In genomic region chr22:42079319-42080251, GRCh38 we compare ENCODE assay signal across 8 cellular contexts. TPM values are rescaled to one million over a fixed set of nuclear protein-coding genes. Genes with fewer than 3 reads are reported as not detected.
DNase-seq lines count a peak whose midpoint lies in the region; ATAC-seq and TF ChIP-seq lines count a peak whose summit lies in the region.

A gene with protein sequence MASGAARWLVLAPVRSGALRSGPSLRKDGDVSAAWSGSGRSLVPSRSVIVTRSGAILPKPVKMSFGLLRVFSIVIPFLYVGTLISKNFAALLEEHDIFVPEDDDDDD (plus strand): TSS chr22:42079700. CDS start chr22:42079769, 69 bp downstream.

- H3K36me3 Mint-ChIP-seq in natural killer cell treated with Interleukin-12 subunit alpha and Interleukin-12 subunit beta and Interleukin-15 and Interleukin-18, amount 100 ng/mL, for 72 hours: peaks cover 6% of the 10 kb centered on the region

- ATAC-seq in natural killer cell treated with Interleukin-12 subunit alpha and Interleukin-12 subunit beta and Interleukin-15 and Interleukin-18, amount 100 ng/mL, for 72 hours: peak; percentile 93
- peak; percentile 95 for ATAC-seq in stimulated activated naive CD8-positive, alpha-beta T cell treated with anti-CD3 and anti-CD28 coated beads, Interleukin-15, Interleukin-2, amounts not matched to agents 100 U/mL and 50 U/mL, for 24 hours

- no peaks in the 10 kb centered on the region for H3K27me3 Mint-ChIP-seq in natural killer cell treated with Interleukin-12 subunit alpha and Interleukin-12 subunit beta and Interleukin-15 and Interleukin-18, amount 100 ng/mL, for 72 hours

- H3K4me3 Mint-ChIP-seq in natural killer cell treated with Interleukin-12 subunit alpha and Interleukin-12 subunit beta and Interleukin-15 and Interleukin-18, amount 100 ng/mL, for 72 hours: peak within 1 kb of the TSS; percentile 98

- H3K9me3 Mint-ChIP-seq in natural killer cell treated with Interleukin-12 subunit alpha and Interleukin-12 subunit beta and Interleukin-15 and Interleukin-18, amount 100 ng/mL, for 72 hours: no peaks in the 10 kb centered on the region

- peak; percentile 98 for DNase-seq in ELF-1 (ENCODE audit: low read depth, low spot score)
- peak; percentile 99 for DNase-seq in H7
- peak; percentile 96 for DNase-seq in M059J (ENCODE audit: low read depth)
- DNase-seq in SHP77 (lab: John Stamatoyannopoulos, UW): peak; percentile 96 to 99
- DNase-seq in activated effector memory CD4-positive, alpha-beta T cell treated with Interleukin-2 at 50 U/mL for 16 hours: peak; percentile 95
- peak; percentile 99 for DNase-seq in fibroblast of pulmonary artery (ENCODE audit: low read depth)
- DNase-seq in natural killer cell treated with Interleukin-12 subunit alpha and Interleukin-12 subunit beta and Interleukin-15 and Interleukin-18, amount 100 ng/mL, for 72 hours (ENCODE audit: low spot score): peak; percentile 100
- peak; percentile 98 for DNase-seq in stimulated activated naive CD8-positive, alpha-beta T cell treated with anti-CD3 and anti-CD28 coated beads, Interleukin-15, Interleukin-2, amounts not matched to agents 100 U/mL and 50 U/mL, for 24 hours

- peaks cover 24 to 31% of the 10 kb centered on the region in 2 donors for H3K4me1 Mint-ChIP-seq in natural killer cell treated with Interleukin-12 subunit alpha and Interleukin-12 subunit beta and Interleukin-15 and Interleukin-18, amount 100 ng/mL, for 72 hours (ENCODE audit: low read depth in 2 of 2)

- peak within 1 kb of the TSS; percentile 99 for H3K27ac Mint-ChIP-seq in natural killer cell treated with Interleukin-12 subunit alpha and Interleukin-12 subunit beta and Interleukin-15 and Interleukin-18, amount 100 ng/mL, for 72 hours

- H3K4me3 ChIP-seq in H7 (ENCODE audit: insufficient read depth, low read depth, low read length) (peak within 1 kb of the TSS; percentile 72), fibroblast of pulmonary artery (replicated peaks; ENCODE audit: low read depth, low read length) (peak within 1 kb of the TSS; percentile 62)

- TF ChIP-seq CTCF in fibroblast of pulmonary artery (IDR thresholded peaks at IDR 0.05; ENCODE audit: low read length, missing control alignments): no peak

- H3K36me3 ChIP-seq in H7 (replicated peaks; ENCODE audit: control insufficient read depth, insufficient read depth, low read length): peaks cover 1% of the 10 kb centered on the region

- H3K27me3 ChIP-seq in H7 (ENCODE audit: control insufficient read depth, insufficient read depth, low read length): no peaks in the 10 kb centered on the region

RNA-seq across cellular contexts. Expression of the gene that starts here (rescaled TPM):
- 5.6 and 11.4 TPM in 2 replicates for total RNA-seq in H7 (2014; rRNA removed; shearing (Covaris generic))
- total RNA-seq in M059J (2014; rRNA removed; shearing (Covaris generic)): 4.7 and 6.1 TPM in 2 replicates
- 10 to 100 TPM; 41.6 to 77.5 TPM for total RNA-seq in natural killer cell treated with Interleukin-12 subunit alpha and Interleukin-12 subunit beta and Interleukin-15 and Interleukin-18, amount 100 ng/mL, for 72 hours

Comparison
In these comparisons a context has a peak if more than half of its experiments do, and no peak if none do; other contexts are left out.
1. Peak in every context shown above with its lines: DNase-seq, ATAC-seq and H3K4me3 ChIP-seq.